ENCODE assay signal across 7 cellular contexts in genomic region chr1:226639206-226639605, GRCh38.
A peak's percentile ranks its signal among the peaks of the same experiment; 100 is the strongest.
DNase-seq lines count a peak whose midpoint lies in the region; ATAC-seq and TF ChIP-seq lines count a peak whose summit lies in the region.
"Not testable (repeated sequence)": the region's sequence is repeated elsewhere in the genome, so short reads cannot be mapped to it uniquely, and the experiment has no call there.

No MANE protein-coding gene starts in this region.

- peaks cover 20% of the 10 kb centered on the region for H3K36me3 Mint-ChIP-seq in CD4-positive, CD25-positive, alpha-beta regulatory T cell
- peaks cover 36% of the 10 kb centered on the region for H3K36me3 Mint-ChIP-seq in activated CD8-positive, alpha-beta T cell treated with anti-CD3 and anti-CD28 coated beads for 36 hours (ENCODE audit: low read depth)
- H3K36me3 Mint-ChIP-seq in activated naive CD4-positive, alpha-beta T cell treated with anti-CD3 and anti-CD28 coated beads, Interleukin-2, amount 10 ng/mL, durations not matched to agents 7 days and 5 days = peaks cover 59% of the 10 kb centered on the region
- H3K36me3 Mint-ChIP-seq in naive B cell = not testable (repeated sequence)

- H3K27me3 ChIP-seq in CD4-positive, CD25-positive, alpha-beta regulatory T cell (ENCODE audit: control insufficient read depth, insufficient read depth, low read length); spleen (replicated peaks in 1 of 7); tibial nerve: not testable (repeated sequence)

- H3K9me3 ChIP-seq in CD4-positive, CD25-positive, alpha-beta regulatory T cell (ENCODE audit: control insufficient read depth in 2 of 2, low read length in 2 of 2); spleen; tibial nerve: not testable (repeated sequence)

- H3K27ac ChIP-seq in CD4-positive, CD25-positive, alpha-beta regulatory T cell (ENCODE audit: insufficient read depth, low read length, poor library complexity, severe bottlenecking) = peak overlapping the region; percentile 23
- H3K27ac ChIP-seq in spleen (peak overlapping the region in 1 of 8 donors; percentile 15), tibial nerve (peak overlapping the region in 3 of 4 donors; percentile 29 to 86 (median 85))

- 89 to 95% (median 94%) methylated on average over 7 to 8 of the region's 8 CpGs for WGBS in spleen, 5 donors
- 88 to 93% methylated on average over 8 of the region's 8 CpGs for WGBS in tibial nerve, 2 donors

- not testable (repeated sequence) for ATAC-seq in CD4-positive, CD25-positive, alpha-beta regulatory T cell (ENCODE audit: low read depth in 2 of 2); activated CD8-positive, alpha-beta T cell treated with anti-CD3 and anti-CD28 coated beads for 36 hours; Right ventricle myocardium superior (ENCODE audit: poor library complexity); naive B cell (ENCODE audit: low read depth in 2 of 2)

- intact Hi-C loops in activated CD8-positive, alpha-beta T cell treated with anti-CD3 and anti-CD28 coated beads for 36 hours (cut with micrococcal nuclease); Right ventricle myocardium superior (cut with DNase I); spleen (cut with DNase I; ENCODE audit: low total_unique reads): not testable (repeated sequence)

- peaks cover 66% of the 10 kb centered on the region for H3K36me3 ChIP-seq in CD4-positive, CD25-positive, alpha-beta regulatory T cell (ENCODE audit: control insufficient read depth, insufficient read depth, low read length)
- H3K36me3 ChIP-seq in spleen (peaks cover 3 to 91% (median 70%) of the 10 kb centered on the region in 6 donors), tibial nerve (peaks cover 0 to 81% (median 6%) of the 10 kb centered on the region in 3 donors)

- TF ChIP-seq EP300 in tibial nerve (IDR thresholded peaks at IDR 0.05) = not testable (repeated sequence)

- not testable (repeated sequence) for H3K9me3 Mint-ChIP-seq in CD4-positive, CD25-positive, alpha-beta regulatory T cell; activated CD8-positive, alpha-beta T cell treated with anti-CD3 and anti-CD28 coated beads for 36 hours; activated naive CD4-positive, alpha-beta T cell treated with anti-CD3 and anti-CD28 coated beads, Interleukin-2, amount 10 ng/mL, durations not matched to agents 7 days and 5 days; naive B cell

- CTCF ChIA-PET in activated CD8-positive, alpha-beta T cell treated with anti-CD3 and anti-CD28 coated beads for 36 hours (lab: Charles Lee) = interaction anchor here (1.1 to 2.8 kb wide), 2 partner anchors 13 to 48 kb away, joined by 3 to 11 read pairs; no protein-coding TSS in a partner anchor
- CTCF ChIA-PET in activated naive CD4-positive, alpha-beta T cell treated with anti-CD3 and anti-CD28 coated beads, Interleukin-2, amount 10 ng/mL, durations not matched to agents 7 days and 5 days (lab: Charles Lee) = interaction anchor here (1.4 to 1.6 kb wide), 2 partner anchors 13 to 189 kb away, joined by 3 read pairs; no protein-coding TSS in a partner anchor

- not testable (repeated sequence) for TF ChIP-seq CTCF in activated CD8-positive, alpha-beta T cell treated with anti-CD3 and anti-CD28 coated beads for 36 hours (IDR thresholded peaks at IDR 0.05); spleen (IDR thresholded peaks at IDR 0.05 in 8 of 11, conservative IDR thresholded peaks at IDR 0.05 in 3 of 11); tibial nerve (IDR thresholded peaks at IDR 0.05)

- not testable (repeated sequence) for H3K4me3 ChIP-seq in CD4-positive, CD25-positive, alpha-beta regulatory T cell (ENCODE audit: low read depth, low read length); spleen; tibial nerve

- DNase-seq in CD4-positive, CD25-positive, alpha-beta regulatory T cell; activated CD8-positive, alpha-beta T cell treated with anti-CD3 and anti-CD28 coated beads for 36 hours; activated naive CD4-positive, alpha-beta T cell treated with anti-CD3 and anti-CD28 coated beads, Interleukin-2, amount 10 ng/mL, durations not matched to agents 7 days and 5 days; naive B cell; tibial nerve (ENCODE audit: low spot score in 2 of 2): not testable (repeated sequence)
- DNase-seq in Right ventricle myocardium superior (peak; percentile 30), spleen (peak; percentile 61)

- TF ChIP-seq POLR2A in spleen (IDR thresholded peaks at IDR 0.05); tibial nerve (IDR thresholded peaks at IDR 0.05): not testable (repeated sequence)

- H3K27ac Mint-ChIP-seq in CD4-positive, CD25-positive, alpha-beta regulatory T cell = peak overlapping the region in 2 of 3 donors; percentile 40 to 78
- H3K27ac Mint-ChIP-seq in activated CD8-positive, alpha-beta T cell treated with anti-CD3 and anti-CD28 coated beads for 36 hours = peak overlapping the region; percentile 49
- peak overlapping the region; percentile 58 for H3K27ac Mint-ChIP-seq in activated naive CD4-positive, alpha-beta T cell treated with anti-CD3 and anti-CD28 coated beads, Interleukin-2, amount 10 ng/mL, durations not matched to agents 7 days and 5 days
- peak overlapping the region in 4 of 6 donors; percentile 58 to 94 (median 76) for H3K27ac Mint-ChIP-seq in naive B cell

- H3K4me1 Mint-ChIP-seq in CD4-positive, CD25-positive, alpha-beta regulatory T cell = peaks cover 8 to 65% (median 33%) of the 10 kb centered on the region in 4 donors
- H3K4me1 Mint-ChIP-seq in activated CD8-positive, alpha-beta T cell treated with anti-CD3 and anti-CD28 coated beads for 36 hours (ENCODE audit: low read depth) = peaks cover 55% of the 10 kb centered on the region
- H3K4me1 Mint-ChIP-seq in activated naive CD4-positive, alpha-beta T cell treated with anti-CD3 and anti-CD28 coated beads, Interleukin-2, amount 10 ng/mL, durations not matched to agents 7 days and 5 days = peaks cover 54% of the 10 kb centered on the region
- peaks cover 40 to 66% (median 59%) of the 10 kb centered on the region in 3 donors for H3K4me1 Mint-ChIP-seq in naive B cell

- POLR2A ChIA-PET in activated CD8-positive, alpha-beta T cell treated with anti-CD3 and anti-CD28 coated beads for 36 hours (lab: Charles Lee) = not testable (repeated sequence)

- peak overlapping the region in 1 of 4 donors; percentile 19 for H3K4me3 Mint-ChIP-seq in CD4-positive, CD25-positive, alpha-beta regulatory T cell
- H3K4me3 Mint-ChIP-seq in activated CD8-positive, alpha-beta T cell treated with anti-CD3 and anti-CD28 coated beads for 36 hours; activated naive CD4-positive, alpha-beta T cell treated with anti-CD3 and anti-CD28 coated beads, Interleukin-2, amount 10 ng/mL, durations not matched to agents 7 days and 5 days; naive B cell: not testable (repeated sequence)

- H3K27me3 Mint-ChIP-seq in CD4-positive, CD25-positive, alpha-beta regulatory T cell; activated CD8-positive, alpha-beta T cell treated with anti-CD3 and anti-CD28 coated beads for 36 hours; activated naive CD4-positive, alpha-beta T cell treated with anti-CD3 and anti-CD28 coated beads, Interleukin-2, amount 10 ng/mL, durations not matched to agents 7 days and 5 days; naive B cell: not testable (repeated sequence)

- peaks cover 52% of the 10 kb centered on the region for H3K4me1 ChIP-seq in CD4-positive, CD25-positive, alpha-beta regulatory T cell (ENCODE audit: control insufficient read depth, insufficient read depth, low read length, poor library complexity, severe bottlenecking)
- H3K4me1 ChIP-seq in spleen (peaks cover 19 to 90% (median 60%) of the 10 kb centered on the region in 6 donors), tibial nerve (peaks cover 0 to 42% (median 27%) of the 10 kb centered on the region in 4 donors)
